8 cellular contexts compared by ENCODE assay signal in the genomic region with DNA sequence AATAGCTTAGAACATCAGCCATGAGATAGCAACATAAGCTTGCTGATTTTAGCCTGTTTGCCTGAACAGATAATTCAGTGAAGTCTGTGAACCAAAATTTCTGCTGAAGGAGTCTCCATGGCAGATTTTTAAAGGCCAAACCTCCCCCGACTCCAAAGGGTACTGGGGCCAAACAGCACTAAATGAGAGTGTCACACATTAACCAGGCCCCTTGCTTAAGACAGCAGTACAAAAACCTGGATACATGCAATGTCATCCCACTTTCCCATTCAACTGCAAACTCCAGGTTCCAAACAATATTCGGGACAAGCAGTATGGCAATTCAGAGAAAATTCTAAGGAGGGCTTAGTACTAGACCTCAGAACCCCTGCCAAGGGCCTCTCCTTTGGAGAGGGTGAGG. TPM values are rescaled to one million over a fixed set of nuclear protein-coding genes. Genes with fewer than 3 reads are reported as not detected.
"Had no signal": no experiment of that assay in that cellular context is flagged by ENCODE, and none has a peak within 500 bp of the region (broad histone marks: within the 10 kb centered on the region; RNA-seq: fewer than 3 reads in every experiment).

No MANE protein-coding gene starts in this region.

- H3K4me3 ChIP-seq: K562 had no signal

- FAIRE-seq: HTR-8/SVneo, K562 had no signal

- ATAC-seq: K562 had no signal

- H3K27ac ChIP-seq: HL-60 had no signal

- DNase-seq: IMR-90, KBM-7 had no signal

RNA-seq across cellular contexts. Expression of a gene that starts 4.3 kb away (rescaled TPM):
- total RNA-seq: HT-29, IMR-90 had no signal
- polyA plus RNA-seq: IgD-negative memory B cell, IMR-90, K562 had no signal

RNA-seq across cellular contexts. Expression of a gene that starts 49.6 kb away (rescaled TPM):
- total RNA-seq: HT-29, HT1080, IMR-90, K562 had no signal
- polyA plus RNA-seq: IgD-negative memory B cell, IMR-90, K562 had no signal
